In genomic region chr10:11288302-11288701, GRCh38 we compare ENCODE assay signal across 1 cellular context.
TF ChIP-seq lines count a peak whose summit lies in the region.

No MANE protein-coding gene starts in this region.

TF ChIP-seq in H1, 55 proteins besides CTCF, POLR2A, EP300 and RAD21:
- no peak for TF ChIP-seq BCL11A (IDR thresholded peaks at IDR 0.05; ENCODE audit: low read depth in 2 of 2, low read length in 2 of 2)
- TF ChIP-seq SP1 (IDR thresholded peaks at IDR 0.05; ENCODE audit: low read depth, low read length): no peak
- no peak for TF ChIP-seq KDM5A (IDR thresholded peaks at IDR 0.05; ENCODE audit: low read length)
- TF ChIP-seq CBX5 (IDR thresholded peaks at IDR 0.05; ENCODE audit: low read depth, low read length): no peak
- no peak for TF ChIP-seq E2F6 (IDR thresholded peaks at IDR 0.05)
- TF ChIP-seq CEBPB (IDR thresholded peaks at IDR 0.05; ENCODE audit: low read depth, low read length): no peak
- no peak for TF ChIP-seq TAF7 (optimal IDR thresholded peaks at IDR 0.05; ENCODE audit: borderline replicate concordance, low read depth, low read length)
- no peak for TF ChIP-seq GTF2F1 (IDR thresholded peaks at IDR 0.05; ENCODE audit: borderline replicate concordance, low read depth, low read length)
- no peak for TF ChIP-seq TEAD4 (IDR thresholded peaks at IDR 0.05; ENCODE audit: low read depth, low read length)
- TF ChIP-seq NRF1 (IDR thresholded peaks at IDR 0.05; ENCODE audit: low read depth, low read length): no peak
